In genomic region chr1:28266920-28267322, GRCh38 we compare ENCODE assay signal across 1 cellular context.
TF ChIP-seq lines count a peak whose summit lies in the region.

No MANE protein-coding gene starts in this region.

TF ChIP-seq in K562, 482 proteins besides CTCF, POLR2A, EP300 and RAD21 (continued from another document and continues in another):
- TF ChIP-seq TFE3 (CRISPR knock-in tag; IDR thresholded peaks at IDR 0.05) (no peak), NR2C2 (CRISPR knock-in tag; IDR thresholded peaks at IDR 0.05) (no peak), NR2C2 (tag; IDR thresholded peaks at IDR 0.05) (peak; percentile 56; the same call in 1 of the 2 replicates), ZFP91 (CRISPR knock-in tag; IDR thresholded peaks at IDR 0.05) (no peak), MLLT1 (IDR thresholded peaks at IDR 0.05) (no peak), FOSL1 (tag; conservative IDR thresholded peaks at IDR 0.05) (peak; percentile 39; the same call in 1 of the 2 replicates), TBL1XR1 (IDR thresholded peaks at IDR 0.05; ENCODE audit: low read length in 2 of 2) (peak in 1 of 2 experiments; percentile 71; a peak in 3 of 4 replicates), ZNF551 (CRISPR knock-in tag; IDR thresholded peaks at IDR 0.05) (no peak), ZNF780A (CRISPR knock-in tag; IDR thresholded peaks at IDR 0.05) (no peak), HSF4 (CRISPR knock-in tag; IDR thresholded peaks at IDR 0.05; ENCODE audit: borderline replicate concordance) (no peak), POLR2B (IDR thresholded peaks at IDR 0.05; ENCODE audit: low read depth, partially characterized antibody) (no peak), RBM39 (optimal IDR thresholded peaks at IDR 0.05; ENCODE audit: low read depth, low read length) (no peak), GABPB1 (CRISPR knock-in tag; IDR thresholded peaks at IDR 0.05) (no peak), TFAP4 (CRISPR knock-in tag; IDR thresholded peaks at IDR 0.05; ENCODE audit: borderline replicate concordance) (peak; percentile 24; the same call in 1 of the 2 replicates), ZNF740 (CRISPR knock-in tag; IDR thresholded peaks at IDR 0.05) (no peak), ZNF740 (tag; IDR thresholded peaks at IDR 0.05) (no peak), CEBPG (CRISPR knock-in tag; IDR thresholded peaks at IDR 0.05) (no peak), CEBPG (tag; conservative IDR thresholded peaks at IDR 0.05 in 1 of 2, IDR thresholded peaks at IDR 0.05 in 1 of 2) (no peak), NR0B1 (IDR thresholded peaks at IDR 0.05; ENCODE audit: partially characterized antibody) (no peak), HMGN3 (IDR thresholded peaks at IDR 0.05; ENCODE audit: borderline replicate concordance, extremely low read depth, insufficient read length, low read depth, low read length) (no peak), NUFIP1 (IDR thresholded peaks at IDR 0.05; ENCODE audit: partially characterized antibody) (no peak), ZKSCAN8 (CRISPR knock-in tag; IDR thresholded peaks at IDR 0.05) (no peak), MTA2 (IDR thresholded peaks at IDR 0.05; ENCODE audit: low read depth) (peak; percentile 68), ZNF407 (IDR thresholded peaks at IDR 0.05; ENCODE audit: low read depth) (no peak), NKRF (IDR thresholded peaks at IDR 0.05; ENCODE audit: borderline replicate concordance) (no peak), JUND (IDR thresholded peaks at IDR 0.05; ENCODE audit: borderline replicate concordance, low read depth, low read length) (peak; percentile 64), JUND (tag; IDR thresholded peaks at IDR 0.05; ENCODE audit: borderline replicate concordance, low read depth, low read length) (peak; percentile 76; the same call in 1 of the 3 replicates), ETV5 (CRISPR knock-in tag; IDR thresholded peaks at IDR 0.05; ENCODE audit: low read depth) (peak; percentile 67; the same call in 1 of the 2 replicates), KDM1A (IDR thresholded peaks at IDR 0.05) (peak; percentile 70 to 77; a peak in 3 of 4 replicates), THAP7 (CRISPR knock-in tag; IDR thresholded peaks at IDR 0.05) (no peak), ZNF561 (CRISPR knock-in tag; conservative IDR thresholded peaks at IDR 0.05) (no peak), ZNF24 (IDR thresholded peaks at IDR 0.05) (0 out of 2 replicates have a peak, but pooled peaks have one; percentile 9), DACH1 (IDR thresholded peaks at IDR 0.05; ENCODE audit: partially characterized antibody) (no peak), SMAD1 (IDR thresholded peaks at IDR 0.05; ENCODE audit: low read depth, low read length, partially characterized antibody) (no peak), CBFA2T3 (IDR thresholded peaks at IDR 0.05) (peak; percentile 84), DIDO1 (tag; IDR thresholded peaks at IDR 0.05; ENCODE audit: low read depth) (no peak), PTRF (tag; IDR thresholded peaks at IDR 0.05) (no peak), NRF1 (conservative IDR thresholded peaks at IDR 0.05 in 1 of 2, IDR thresholded peaks at IDR 0.05 in 1 of 2) (peak; percentile 13 to 50; a peak in 1 of 4 replicates), KLF10 (CRISPR knock-in tag; IDR thresholded peaks at IDR 0.05) (no peak), SMAD2 (IDR thresholded peaks at IDR 0.05; ENCODE audit: low read depth, low read length) (no peak), CHCHD3 (CRISPR knock-in tag; IDR thresholded peaks at IDR 0.05) (no peak), CHD1 (IDR thresholded peaks at IDR 0.05; ENCODE audit: low read length) (no peak), ZFX (CRISPR knock-in tag; IDR thresholded peaks at IDR 0.05) (peak; percentile 44; the same call in 1 of the 2 replicates), BMI1 (IDR thresholded peaks at IDR 0.05; ENCODE audit: low read length) (no peak)
